In genomic region chr16:58020628-58021521, GRCh38 we compare ENCODE assay signal across 9 cellular contexts. TPM values are rescaled to one million over a fixed set of nuclear protein-coding genes. Genes with fewer than 3 reads are reported as not detected.
DNase-seq lines count a peak whose midpoint lies in the region; ATAC-seq and TF ChIP-seq lines count a peak whose summit lies in the region.
"Had no signal": no experiment of that assay in that cellular context is flagged by ENCODE, and none has a peak within 500 bp of the region (broad histone marks: within the 10 kb centered on the region; RNA-seq: fewer than 3 reads in every experiment).

No MANE protein-coding gene starts in this region.

- POLR2A ChIA-PET in activated CD4-positive, alpha-beta memory T cell treated with anti-CD3 and anti-CD28 coated beads, Interleukin-2, amount 10 ng/mL, durations not matched to agents 7 days and 5 days (lab: Charles Lee) = no interaction called here

- TF ChIP-seq CTCF in transverse colon (IDR thresholded peaks at IDR 0.05) = peak; percentile 74 to 87 (median 78)

- no peaks in the 10 kb centered on the region for H3K9me3 Mint-ChIP-seq in activated CD4-positive, alpha-beta memory T cell treated with anti-CD3 and anti-CD28 coated beads, Interleukin-2, amount 10 ng/mL, durations not matched to agents 7 days and 5 days
- no peaks in the 10 kb centered on the region for H3K9me3 Mint-ChIP-seq in effector memory CD8-positive, alpha-beta T cell
- H3K9me3 Mint-ChIP-seq: dendritic cell treated with granulocyte-macrophage colony-stimulating factor and Interleukin-4, amounts not matched to agents 40 ng/mL and 50 ng/mL, for 4 days had no signal

- peaks cover 7% of the 10 kb centered on the region for H3K36me3 Mint-ChIP-seq in activated CD4-positive, alpha-beta memory T cell treated with anti-CD3 and anti-CD28 coated beads, Interleukin-2, amount 10 ng/mL, durations not matched to agents 7 days and 5 days (ENCODE audit: low read depth)
- H3K36me3 Mint-ChIP-seq in effector memory CD8-positive, alpha-beta T cell (ENCODE audit: insufficient read depth) = peaks cover 13% of the 10 kb centered on the region

- in situ Hi-C loops in transverse colon (cut with MboI; ENCODE audit: low pct_ligation_motif_present in 1 of 4, low pct_unique_long_range_greater_than_20kb in 1 of 4, low sequenced_read_pairs in 3 of 4) = loop anchor here in 3 of 4 donors (5.0 to 25.0 kb wide), 6 partner anchors 104 to 641 kb away; partner anchors contain the start of gene CFAP20 (in 2 of the 3)

- no peak overlapping the region for H3K4me3 ChIP-seq in transverse colon

- H3K4me1 ChIP-seq in transverse colon = peaks cover 18 to 41% (median 35%) of the 10 kb centered on the region in 4 donors

- no peaks in the 10 kb centered on the region for H3K9me3 ChIP-seq in transverse colon

- H3K4me3 Mint-ChIP-seq in activated CD4-positive, alpha-beta memory T cell treated with anti-CD3 and anti-CD28 coated beads, Interleukin-2, amount 10 ng/mL, durations not matched to agents 7 days and 5 days = no peak overlapping the region
- H3K4me3 Mint-ChIP-seq in effector memory CD8-positive, alpha-beta T cell = peak overlapping the region in 1 of 2 donors; percentile 9
- H3K4me3 Mint-ChIP-seq: dendritic cell treated with granulocyte-macrophage colony-stimulating factor and Interleukin-4, amounts not matched to agents 40 ng/mL and 50 ng/mL, for 4 days had no signal

- peak; percentile 55 for ATAC-seq in effector memory CD8-positive, alpha-beta T cell (replicated peaks)
- no peak for ATAC-seq in GM19397 (IDR thresholded peaks at IDR 0.05; ENCODE audit: unreplicated experiment)

- CTCF ChIA-PET in activated CD4-positive, alpha-beta memory T cell treated with anti-CD3 and anti-CD28 coated beads, Interleukin-2, amount 10 ng/mL, durations not matched to agents 7 days and 5 days (lab: Charles Lee) = no interaction called here

- H3K36me3 ChIP-seq in transverse colon = no peaks in the 10 kb centered on the region

- 59 to 66% methylated on average over 4 to 8 of the region's 8 CpGs for WGBS in transverse colon (ENCODE audit: low coverage in 1 of 2), 2 donors

- peak overlapping the region; percentile 64 for H3K27ac Mint-ChIP-seq in activated CD4-positive, alpha-beta memory T cell treated with anti-CD3 and anti-CD28 coated beads, Interleukin-2, amount 10 ng/mL, durations not matched to agents 7 days and 5 days
- peak overlapping the region; percentile 38 to 85 for H3K27ac Mint-ChIP-seq in effector memory CD8-positive, alpha-beta T cell
- H3K27ac Mint-ChIP-seq: dendritic cell treated with granulocyte-macrophage colony-stimulating factor and Interleukin-4, amounts not matched to agents 40 ng/mL and 50 ng/mL, for 4 days had no signal

- H3K27ac ChIP-seq in transverse colon = no peak overlapping the region

- DNase-seq in NCI-H510A treated with DMSO at 0.1 percent for 48 hours (lab: John Stamatoyannopoulos, UW) (peak; percentile 11), NCI-H510A (lab: John Stamatoyannopoulos, UW) (no peak), NAMALWA (ENCODE audit: low spot score) (peak; percentile 83), myocyte (ENCODE audit: low read depth) (peak; percentile 66), transverse colon (peak; percentile 72)
- DNase-seq in activated CD4-positive, alpha-beta memory T cell treated with anti-CD3 and anti-CD28 coated beads, Interleukin-2, amount 10 ng/mL, durations not matched to agents 7 days and 5 days = peak; percentile 75
- DNase-seq in effector memory CD8-positive, alpha-beta T cell = peak; percentile 53 to 70 (median 63)

- intact Hi-C loops in transverse colon (cut with DNase I; ENCODE audit: low total_unique reads) = loop anchor here (5.0 kb wide), 1 partner anchor 101 kb away; no protein-coding TSS in a partner anchor

- peaks cover 20% of the 10 kb centered on the region for H3K4me1 Mint-ChIP-seq in activated CD4-positive, alpha-beta memory T cell treated with anti-CD3 and anti-CD28 coated beads, Interleukin-2, amount 10 ng/mL, durations not matched to agents 7 days and 5 days
- peaks cover 14 to 17% of the 10 kb centered on the region in 2 donors for H3K4me1 Mint-ChIP-seq in effector memory CD8-positive, alpha-beta T cell (ENCODE audit: low read depth in 2 of 2)

- no peak for TF ChIP-seq EP300 in transverse colon (IDR thresholded peaks at IDR 0.05; ENCODE audit: low read depth)

- no peaks in the 10 kb centered on the region for H3K27me3 ChIP-seq in transverse colon

- peaks cover 5% of the 10 kb centered on the region for H3K27me3 Mint-ChIP-seq in activated CD4-positive, alpha-beta memory T cell treated with anti-CD3 and anti-CD28 coated beads, Interleukin-2, amount 10 ng/mL, durations not matched to agents 7 days and 5 days
- peaks cover 0 to 6% of the 10 kb centered on the region in 2 donors for H3K27me3 Mint-ChIP-seq in effector memory CD8-positive, alpha-beta T cell

- no peak for TF ChIP-seq POLR2A in transverse colon (IDR thresholded peaks at IDR 0.05)

RNA-seq across cellular contexts. Expression of gene MMP15, which starts 4.7 kb away (rescaled TPM):
- 1 to 10 TPM in 1 of 2 experiments, under 1 TPM in 1; 0.68 to 1.1 TPM for total RNA-seq in activated CD4-positive, alpha-beta memory T cell treated with anti-CD3 and anti-CD28 coated beads, Interleukin-2, amount 10 ng/mL, durations not matched to agents 7 days and 5 days
- 53.2 and 89.2 TPM in 2 replicates for total RNA-seq in myocyte
- polyA plus RNA-seq in myocyte (2012) = 7.2 TPM
- 100 to 1,000 TPM in 2 of 4 donors, 10 to 100 TPM in 2; 48.0 to 161 (median 92.3) TPM for total RNA-seq in transverse colon

RNA-seq across cellular contexts. Expression of gene USB1, which starts 19.7 kb away (rescaled TPM):
- 10 to 100 TPM; 48.4 to 54.2 TPM for total RNA-seq in activated CD4-positive, alpha-beta memory T cell treated with anti-CD3 and anti-CD28 coated beads, Interleukin-2, amount 10 ng/mL, durations not matched to agents 7 days and 5 days
- total RNA-seq in myocyte (9.4 and 23.8 TPM in 2 replicates), transverse colon (10 to 100 TPM; 21.3 to 63.4 (median 45.2) TPM)
- 43.3 TPM for polyA plus RNA-seq in myocyte (2012)

RNA-seq across cellular contexts. Expression of gene ZNF319, which starts 20.4 kb away (rescaled TPM):
- total RNA-seq in activated CD4-positive, alpha-beta memory T cell treated with anti-CD3 and anti-CD28 coated beads, Interleukin-2, amount 10 ng/mL, durations not matched to agents 7 days and 5 days = 10 to 100 TPM; 19.8 to 20.2 TPM
- total RNA-seq in myocyte = 3.9 and 4.3 TPM in 2 replicates
- 9.4 TPM for polyA plus RNA-seq in myocyte (2012)
- total RNA-seq in transverse colon = 10 to 100 TPM in 1 of 4 donors, 1 to 10 TPM in 3; 6.4 to 11.6 (median 6.5) TPM

RNA-seq across cellular contexts. Expression of gene CNGB1, which starts 49.9 kb away (rescaled TPM):
- not detected for total RNA-seq in activated CD4-positive, alpha-beta memory T cell treated with anti-CD3 and anti-CD28 coated beads, Interleukin-2, amount 10 ng/mL, durations not matched to agents 7 days and 5 days
- total RNA-seq in myocyte = not detected in 2 replicates
- polyA plus RNA-seq in myocyte (2012) = not detected
- total RNA-seq in transverse colon = 1 to 10 TPM in 1 of 4 donors, under 1 TPM in 3; 0.14 to 1.9 (median 0.87) TPM

Comparison
In these comparisons a context has a peak if more than half of its experiments do, and no peak if none do; other contexts are left out.
1. RNA of gene MMP15, which starts 4.7 kb away (total RNA-seq): 48.0 to 161 TPM in transverse colon and 53.2 to 89.2 TPM in myocyte; 0.68 to 1.1 TPM in activated CD4-positive, alpha-beta memory T cell treated with anti-CD3 and anti-CD28 coated beads, Interleukin-2, amount 10 ng/mL, durations not matched to agents 7 days and 5 days; every median in the first group is over 10 times any median in the second.